Comparison of ENCODE assay signal across 1 cellular context in the genomic region with DNA sequence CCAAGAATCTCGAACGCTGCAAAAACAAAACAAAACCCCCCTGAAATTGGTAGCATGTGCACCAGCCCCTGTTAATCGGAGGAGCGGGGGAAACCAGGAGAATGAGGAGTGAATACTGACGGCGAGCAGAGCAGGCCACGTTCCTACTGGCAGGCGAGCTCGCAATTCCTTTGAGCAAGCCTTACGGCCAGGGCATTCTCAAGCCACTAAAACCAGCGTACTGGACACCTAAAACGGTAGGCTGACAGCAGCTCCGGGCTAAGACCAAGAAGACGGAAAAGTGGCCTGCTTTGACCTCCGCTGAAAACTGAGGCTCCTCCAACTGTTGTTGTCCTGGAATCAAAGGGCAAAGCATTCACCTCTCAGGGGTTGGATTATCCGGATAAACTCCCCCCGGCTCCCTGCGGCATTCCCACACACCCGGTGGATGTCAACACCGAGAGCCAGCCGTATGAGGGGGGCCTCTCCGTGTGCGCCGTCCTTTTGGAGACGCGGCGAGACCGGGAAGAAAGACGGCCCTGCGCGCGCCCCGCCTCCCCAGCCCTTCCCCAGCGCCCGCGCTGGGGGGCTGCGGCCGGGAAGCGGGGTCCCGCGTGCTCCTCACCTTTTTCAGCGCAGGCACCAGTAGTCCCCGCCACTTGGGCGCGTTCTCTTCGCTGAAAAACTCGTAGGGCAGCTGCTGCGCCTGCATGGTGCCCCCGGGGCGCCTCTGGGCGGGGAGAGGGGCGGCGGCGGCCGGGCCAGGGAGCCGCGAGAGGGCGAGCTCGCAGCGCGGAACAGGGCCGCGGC.
TF ChIP-seq lines count a peak whose summit lies in the region.

No MANE protein-coding gene starts in this region.

TF ChIP-seq in HepG2, 621 proteins besides CTCF, POLR2A, EP300 and RAD21 (continued from another document):
- TF ChIP-seq, protein P1, sequence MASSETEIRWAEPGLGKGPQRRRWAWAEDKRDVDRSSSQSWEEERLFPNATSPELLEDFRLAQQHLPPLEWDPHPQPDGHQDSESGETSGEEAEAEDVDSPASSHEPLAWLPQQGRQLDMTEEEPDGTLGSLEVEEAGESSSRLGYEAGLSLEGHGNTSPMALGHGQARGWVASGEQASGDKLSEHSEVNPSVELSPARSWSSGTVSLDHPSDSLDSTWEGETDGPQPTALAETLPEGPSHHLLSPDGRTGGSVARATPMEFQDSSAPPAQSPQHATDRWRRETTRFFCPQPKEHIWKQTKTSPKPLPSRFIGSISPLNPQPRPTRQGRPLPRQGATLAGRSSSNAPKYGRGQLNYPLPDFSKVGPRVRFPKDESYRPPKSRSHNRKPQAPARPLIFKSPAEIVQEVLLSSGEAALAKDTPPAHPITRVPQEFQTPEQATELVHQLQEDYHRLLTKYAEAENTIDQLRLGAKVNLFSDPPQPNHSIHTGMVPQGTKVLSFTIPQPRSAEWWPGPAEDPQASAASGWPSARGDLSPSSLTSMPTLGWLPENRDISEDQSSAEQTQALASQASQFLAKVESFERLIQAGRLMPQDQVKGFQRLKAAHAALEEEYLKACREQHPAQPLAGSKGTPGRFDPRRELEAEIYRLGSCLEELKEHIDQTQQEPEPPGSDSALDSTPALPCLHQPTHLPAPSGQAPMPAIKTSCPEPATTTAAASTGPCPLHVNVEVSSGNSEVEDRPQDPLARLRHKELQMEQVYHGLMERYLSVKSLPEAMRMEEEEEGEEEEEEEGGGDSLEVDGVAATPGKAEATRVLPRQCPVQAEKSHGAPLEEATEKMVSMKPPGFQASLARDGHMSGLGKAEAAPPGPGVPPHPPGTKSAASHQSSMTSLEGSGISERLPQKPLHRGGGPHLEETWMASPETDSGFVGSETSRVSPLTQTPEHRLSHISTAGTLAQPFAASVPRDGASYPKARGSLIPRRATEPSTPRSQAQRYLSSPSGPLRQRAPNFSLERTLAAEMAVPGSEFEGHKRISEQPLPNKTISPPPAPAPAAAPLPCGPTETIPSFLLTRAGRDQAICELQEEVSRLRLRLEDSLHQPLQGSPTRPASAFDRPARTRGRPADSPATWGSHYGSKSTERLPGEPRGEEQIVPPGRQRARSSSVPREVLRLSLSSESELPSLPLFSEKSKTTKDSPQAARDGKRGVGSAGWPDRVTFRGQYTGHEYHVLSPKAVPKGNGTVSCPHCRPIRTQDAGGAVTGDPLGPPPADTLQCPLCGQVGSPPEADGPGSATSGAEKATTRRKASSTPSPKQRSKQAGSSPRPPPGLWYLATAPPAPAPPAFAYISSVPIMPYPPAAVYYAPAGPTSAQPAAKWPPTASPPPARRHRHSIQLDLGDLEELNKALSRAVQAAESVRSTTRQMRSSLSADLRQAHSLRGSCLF (CRISPR knock-in tag; IDR thresholded peaks at IDR 0.05; ENCODE audit: borderline replicate concordance) = no peak
- TF ChIP-seq RBAK (CRISPR knock-in tag; IDR thresholded peaks at IDR 0.05) = no peak
- TF ChIP-seq HNRNPK (IDR thresholded peaks at IDR 0.05; ENCODE audit: low read depth, low read length, poor library complexity, severe bottlenecking) = no peak
- TF ChIP-seq NFE2L1 (CRISPR knock-in tag; IDR thresholded peaks at IDR 0.05; ENCODE audit: borderline replicate concordance) = no peak
- no peak for TF ChIP-seq CHD2 (IDR thresholded peaks at IDR 0.05; ENCODE audit: low read depth, low read length)
- TF ChIP-seq ZNF672 (CRISPR knock-in tag; IDR thresholded peaks at IDR 0.05) = 0 out of 2 replicates have a peak, but pooled peaks have one; percentile 70
- no peak for TF ChIP-seq GATAD2A (CRISPR knock-in tag; IDR thresholded peaks at IDR 0.05)
- TF ChIP-seq ZKSCAN1 (IDR thresholded peaks at IDR 0.05; ENCODE audit: low read length) = no peak
- 0 out of 2 replicates have a peak, but pooled peaks have one; percentile 40 for TF ChIP-seq MED13 (CRISPR knock-in tag; IDR thresholded peaks at IDR 0.05)
- TF ChIP-seq, protein P2, sequence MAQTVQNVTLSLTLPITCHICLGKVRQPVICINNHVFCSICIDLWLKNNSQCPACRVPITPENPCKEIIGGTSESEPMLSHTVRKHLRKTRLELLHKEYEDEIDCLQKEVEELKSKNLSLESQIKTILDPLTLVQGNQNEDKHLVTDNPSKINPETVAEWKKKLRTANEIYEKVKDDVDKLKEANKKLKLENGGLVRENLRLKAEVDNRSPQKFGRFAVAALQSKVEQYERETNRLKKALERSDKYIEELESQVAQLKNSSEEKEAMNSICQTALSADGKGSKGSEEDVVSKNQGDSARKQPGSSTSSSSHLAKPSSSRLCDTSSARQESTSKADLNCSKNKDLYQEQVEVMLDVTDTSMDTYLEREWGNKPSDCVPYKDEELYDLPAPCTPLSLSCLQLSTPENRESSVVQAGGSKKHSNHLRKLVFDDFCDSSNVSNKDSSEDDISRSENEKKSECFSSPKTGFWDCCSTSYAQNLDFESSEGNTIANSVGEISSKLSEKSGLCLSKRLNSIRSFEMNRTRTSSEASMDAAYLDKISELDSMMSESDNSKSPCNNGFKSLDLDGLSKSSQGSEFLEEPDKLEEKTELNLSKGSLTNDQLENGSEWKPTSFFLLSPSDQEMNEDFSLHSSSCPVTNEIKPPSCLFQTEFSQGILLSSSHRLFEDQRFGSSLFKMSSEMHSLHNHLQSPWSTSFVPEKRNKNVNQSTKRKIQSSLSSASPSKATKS (CRISPR knock-in tag; IDR thresholded peaks at IDR 0.05) = no peak
- 0 out of 2 replicates have a peak, but pooled peaks have one; percentile 28 for TF ChIP-seq IRF2 (CRISPR knock-in tag; IDR thresholded peaks at IDR 0.05)
- no peak; the same call in 1 of the 2 replicates for TF ChIP-seq CCDC6 (CRISPR knock-in tag; IDR thresholded peaks at IDR 0.05)
- 0 out of 2 replicates have a peak, but pooled peaks have one; percentile 28 for TF ChIP-seq PITX1 (CRISPR knock-in tag; IDR thresholded peaks at IDR 0.05)
- TF ChIP-seq MED8 (CRISPR knock-in tag; IDR thresholded peaks at IDR 0.05; ENCODE audit: insufficient replicate concordance) = no peak
- TF ChIP-seq MAFF (IDR thresholded peaks at IDR 0.05; ENCODE audit: low read depth, low read length) = no peak
- TF ChIP-seq, protein P3, sequence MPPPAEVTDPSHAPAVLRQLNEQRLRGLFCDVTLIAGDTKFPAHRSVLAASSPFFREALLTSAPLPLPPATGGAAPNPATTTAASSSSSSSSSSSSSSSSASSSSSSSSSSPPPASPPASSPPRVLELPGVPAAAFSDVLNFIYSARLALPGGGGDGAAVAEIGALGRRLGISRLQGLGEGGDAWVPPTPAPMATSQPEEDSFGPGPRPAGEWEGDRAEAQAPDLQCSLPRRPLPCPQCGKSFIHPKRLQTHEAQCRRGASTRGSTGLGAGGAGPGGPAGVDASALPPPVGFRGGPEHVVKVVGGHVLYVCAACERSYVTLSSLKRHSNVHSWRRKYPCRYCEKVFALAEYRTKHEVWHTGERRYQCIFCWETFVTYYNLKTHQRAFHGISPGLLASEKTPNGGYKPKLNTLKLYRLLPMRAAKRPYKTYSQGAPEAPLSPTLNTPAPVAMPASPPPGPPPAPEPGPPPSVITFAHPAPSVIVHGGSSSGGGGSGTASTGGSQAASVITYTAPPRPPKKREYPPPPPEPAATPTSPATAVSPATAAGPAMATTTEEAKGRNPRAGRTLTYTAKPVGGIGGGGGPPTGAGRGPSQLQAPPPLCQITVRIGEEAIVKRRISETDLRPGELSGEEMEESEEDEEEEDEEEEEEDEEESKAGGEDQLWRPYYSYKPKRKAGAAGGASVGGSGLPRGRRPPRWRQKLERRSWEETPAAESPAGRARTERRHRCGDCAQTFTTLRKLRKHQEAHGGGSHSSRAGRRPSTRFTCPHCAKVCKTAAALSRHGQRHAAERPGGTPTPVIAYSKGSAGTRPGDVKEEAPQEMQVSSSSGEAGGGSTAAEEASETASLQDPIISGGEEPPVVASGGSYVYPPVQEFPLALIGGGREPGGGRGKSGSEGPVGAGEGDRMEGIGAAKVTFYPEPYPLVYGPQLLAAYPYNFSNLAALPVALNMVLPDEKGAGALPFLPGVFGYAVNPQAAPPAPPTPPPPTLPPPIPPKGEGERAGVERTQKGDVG (CRISPR knock-in tag; IDR thresholded peaks at IDR 0.05; ENCODE audit: borderline replicate concordance) = no peak
- TF ChIP-seq, protein P4, sequence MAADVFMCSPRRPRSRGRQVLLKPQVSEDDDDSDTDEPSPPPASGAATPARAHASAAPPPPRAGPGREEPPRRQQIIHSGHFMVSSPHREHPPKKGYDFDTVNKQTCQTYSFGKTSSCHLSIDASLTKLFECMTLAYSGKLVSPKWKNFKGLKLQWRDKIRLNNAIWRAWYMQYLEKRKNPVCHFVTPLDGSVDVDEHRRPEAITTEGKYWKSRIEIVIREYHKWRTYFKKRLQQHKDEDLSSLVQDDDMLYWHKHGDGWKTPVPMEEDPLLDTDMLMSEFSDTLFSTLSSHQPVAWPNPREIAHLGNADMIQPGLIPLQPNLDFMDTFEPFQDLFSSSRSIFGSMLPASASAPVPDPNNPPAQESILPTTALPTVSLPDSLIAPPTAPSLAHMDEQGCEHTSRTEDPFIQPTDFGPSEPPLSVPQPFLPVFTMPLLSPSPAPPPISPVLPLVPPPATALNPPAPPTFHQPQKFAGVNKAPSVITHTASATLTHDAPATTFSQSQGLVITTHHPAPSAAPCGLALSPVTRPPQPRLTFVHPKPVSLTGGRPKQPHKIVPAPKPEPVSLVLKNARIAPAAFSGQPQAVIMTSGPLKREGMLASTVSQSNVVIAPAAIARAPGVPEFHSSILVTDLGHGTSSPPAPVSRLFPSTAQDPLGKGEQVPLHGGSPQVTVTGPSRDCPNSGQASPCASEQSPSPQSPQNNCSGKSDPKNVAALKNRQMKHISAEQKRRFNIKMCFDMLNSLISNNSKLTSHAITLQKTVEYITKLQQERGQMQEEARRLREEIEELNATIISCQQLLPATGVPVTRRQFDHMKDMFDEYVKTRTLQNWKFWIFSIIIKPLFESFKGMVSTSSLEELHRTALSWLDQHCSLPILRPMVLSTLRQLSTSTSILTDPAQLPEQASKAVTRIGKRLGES (CRISPR knock-in tag; IDR thresholded peaks at IDR 0.05; ENCODE audit: borderline replicate concordance) = 0 out of 2 replicates have a peak, but pooled peaks have one; percentile 44
- no peak for TF ChIP-seq YEATS4 (CRISPR knock-in tag; IDR thresholded peaks at IDR 0.05; ENCODE audit: borderline replicate concordance)
- TF ChIP-seq ZFAT (CRISPR knock-in tag; conservative IDR thresholded peaks at IDR 0.05) = no peak
- no peak for TF ChIP-seq BRCA1 (CRISPR knock-in tag; IDR thresholded peaks at IDR 0.05)
- TF ChIP-seq, protein P5, sequence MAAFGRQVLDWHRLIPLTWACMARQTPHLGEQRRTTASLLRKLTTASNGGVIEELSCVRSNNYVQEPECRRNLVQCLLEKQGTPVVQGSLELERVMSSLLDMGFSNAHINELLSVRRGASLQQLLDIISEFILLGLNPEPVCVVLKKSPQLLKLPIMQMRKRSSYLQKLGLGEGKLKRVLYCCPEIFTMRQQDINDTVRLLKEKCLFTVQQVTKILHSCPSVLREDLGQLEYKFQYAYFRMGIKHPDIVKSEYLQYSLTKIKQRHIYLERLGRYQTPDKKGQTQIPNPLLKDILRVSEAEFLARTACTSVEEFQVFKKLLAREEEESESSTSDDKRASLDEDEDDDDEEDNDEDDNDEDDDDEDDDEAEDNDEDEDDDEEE (CRISPR knock-in tag; IDR thresholded peaks at IDR 0.05) = no peak
- no peak for TF ChIP-seq ZNF432 (CRISPR knock-in tag; IDR thresholded peaks at IDR 0.05; ENCODE audit: borderline replicate concordance)
- peak; percentile 90 for TF ChIP-seq AGO2 (optimal IDR thresholded peaks at IDR 0.05; ENCODE audit: low read depth, low read length)
- TF ChIP-seq, protein P6, sequence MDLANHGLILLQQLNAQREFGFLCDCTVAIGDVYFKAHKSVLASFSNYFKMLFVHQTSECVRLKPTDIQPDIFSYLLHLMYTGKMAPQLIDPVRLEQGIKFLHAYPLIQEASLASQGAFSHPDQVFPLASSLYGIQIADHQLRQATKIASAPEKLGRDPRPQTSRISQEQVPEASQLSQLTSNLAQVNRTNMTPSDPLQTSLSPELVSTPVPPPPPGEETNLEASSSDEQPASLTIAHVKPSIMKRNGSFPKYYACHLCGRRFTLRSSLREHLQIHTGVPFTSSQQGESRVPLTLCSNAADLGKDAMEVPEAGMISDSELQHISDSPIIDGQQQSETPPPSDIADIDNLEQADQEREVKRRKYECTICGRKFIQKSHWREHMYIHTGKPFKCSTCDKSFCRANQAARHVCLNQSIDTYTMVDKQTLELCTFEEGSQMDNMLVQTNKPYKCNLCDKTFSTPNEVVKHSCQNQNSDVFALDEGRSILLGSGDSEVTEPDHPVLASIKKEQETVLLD (CRISPR knock-in tag; IDR thresholded peaks at IDR 0.05; ENCODE audit: low read depth) = peak; percentile 63; the same call in 1 of the 2 replicates
- TF ChIP-seq ZNF598 (CRISPR knock-in tag; IDR thresholded peaks at IDR 0.05; ENCODE audit: borderline replicate concordance) = peak; percentile 81; the same call in 1 of the 2 replicates
- TF ChIP-seq ZNF138 (CRISPR knock-in tag; IDR thresholded peaks at IDR 0.05; ENCODE audit: low read depth) = 0 out of 2 replicates have a peak, but pooled peaks have one; percentile 3
- no peak; the same call in 1 of the 2 replicates for TF ChIP-seq ZBTB7B (CRISPR knock-in tag; IDR thresholded peaks at IDR 0.05)
- TF ChIP-seq KDM2A (CRISPR knock-in tag; IDR thresholded peaks at IDR 0.05; ENCODE audit: borderline replicate concordance, low read depth) = peak; percentile 62
- no peak for TF ChIP-seq NONO (IDR thresholded peaks at IDR 0.05)
- peak; percentile 48; the same call in 1 of the 2 replicates for TF ChIP-seq NONO (CRISPR knock-in tag; conservative IDR thresholded peaks at IDR 0.05)
- TF ChIP-seq ZNF264 (CRISPR knock-in tag; IDR thresholded peaks at IDR 0.05) = no peak
- TF ChIP-seq ATM (IDR thresholded peaks at IDR 0.05; ENCODE audit: borderline replicate concordance) = no peak
- TF ChIP-seq ZMYM3 (CRISPR knock-in tag; IDR thresholded peaks at IDR 0.05) = no peak
- TF ChIP-seq TCF7 (IDR thresholded peaks at IDR 0.05; ENCODE audit: low read depth) = no peak
- peak; percentile 83 for TF ChIP-seq NRL (CRISPR knock-in tag; IDR thresholded peaks at IDR 0.05; ENCODE audit: borderline replicate concordance)
- TF ChIP-seq, protein P7, sequence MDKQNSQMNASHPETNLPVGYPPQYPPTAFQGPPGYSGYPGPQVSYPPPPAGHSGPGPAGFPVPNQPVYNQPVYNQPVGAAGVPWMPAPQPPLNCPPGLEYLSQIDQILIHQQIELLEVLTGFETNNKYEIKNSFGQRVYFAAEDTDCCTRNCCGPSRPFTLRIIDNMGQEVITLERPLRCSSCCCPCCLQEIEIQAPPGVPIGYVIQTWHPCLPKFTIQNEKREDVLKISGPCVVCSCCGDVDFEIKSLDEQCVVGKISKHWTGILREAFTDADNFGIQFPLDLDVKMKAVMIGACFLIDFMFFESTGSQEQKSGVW (CRISPR knock-in tag; IDR thresholded peaks at IDR 0.05; ENCODE audit: borderline replicate concordance) = no peak
- TF ChIP-seq KDM5A (IDR thresholded peaks at IDR 0.05; ENCODE audit: borderline replicate concordance, low read length) = peak; percentile 25; the same call in 1 of the 2 replicates
- TF ChIP-seq ZNF678 (CRISPR knock-in tag; IDR thresholded peaks at IDR 0.05) = no peak; the same call in 1 of the 2 replicates
- peak; percentile 54; the same call in 1 of the 2 replicates for TF ChIP-seq ZNF777 (CRISPR knock-in tag; IDR thresholded peaks at IDR 0.05)
TF ChIP-seq in HepG2: peak in this region for 147.
